In genomic region chr5:125673359-125673950, GRCh38 we compare ENCODE assay signal across 20 cellular contexts.
"Had no signal": no experiment of that assay in that cellular context is flagged by ENCODE, and none has a peak within 500 bp of the region (broad histone marks: within the 10 kb centered on the region; RNA-seq: fewer than 3 reads in every experiment).

No MANE protein-coding gene starts in this region.

- H3K4me3 Mint-ChIP-seq: activated CD4-positive, alpha-beta T cell treated with anti-CD3 and anti-CD28 coated beads for 36 hours; activated naive CD8-positive, alpha-beta T cell; activated T-helper 1 cell treated with anti-CD3 and anti-CD28 coated beads, Interleukin-12 subunit alpha, Interleukin-12 subunit beta, Interleukin-2, Interleukin-4 antibody, amounts not matched to agents 30 ng/mL and 10 ng/mL and 1 ng/mL, durations not matched to agents 14 hours and 24 hours and 36 hours; effector memory CD8-positive, alpha-beta T cell; mesothelial cell of epicardium had no signal

- H3K4me3 ChIP-seq: cardiac muscle cell, lung, right lobe of liver, stomach had no signal

- H3K27me3 Mint-ChIP-seq: activated CD4-positive, alpha-beta T cell treated with anti-CD3 and anti-CD28 coated beads for 36 hours; activated naive CD8-positive, alpha-beta T cell; effector memory CD8-positive, alpha-beta T cell had no signal

- H3K36me3 Mint-ChIP-seq: activated naive CD8-positive, alpha-beta T cell had no signal

- DNase-seq: activated CD4-positive, alpha-beta T cell treated with anti-CD3 and anti-CD28 coated beads for 36 hours; activated CD4-positive, alpha-beta T cell treated with anti-CD3 and anti-CD28 coated beads, Interleukin-2, amount 50 U/mL, for 48 hours; activated gamma-delta T cell treated with Interleukin-2 at 50 U/mL for 16 hours; activated T-cell treated with anti-CD3 and anti-CD28 coated beads for 4 hours; effector memory CD8-positive, alpha-beta T cell; head of caudate nucleus; kidney; right lobe of liver; small intestine; stimulated activated CD4-positive, alpha-beta T cell treated with anti-CD3 and anti-CD28 coated beads, Interleukin-15, amount 100 ng/mL, for 24 hours; stimulated activated CD4-positive, alpha-beta T cell treated with anti-CD3 and anti-CD28 coated beads, Interleukin-2, amount 100 ng/mL, for 48 hours; stomach; T-helper 2 cell; trophoblast cell had no signal

- ATAC-seq: activated CD4-positive, alpha-beta T cell treated with anti-CD3 and anti-CD28 coated beads for 36 hours; effector memory CD8-positive, alpha-beta T cell; left lobe of liver; right lobe of liver had no signal

- H3K4me1 Mint-ChIP-seq: activated CD4-positive, alpha-beta T cell treated with anti-CD3 and anti-CD28 coated beads for 36 hours had no signal

- H3K27ac Mint-ChIP-seq: activated CD4-positive, alpha-beta T cell treated with anti-CD3 and anti-CD28 coated beads for 36 hours; activated naive CD8-positive, alpha-beta T cell; activated T-helper 1 cell treated with anti-CD3 and anti-CD28 coated beads, Interleukin-12 subunit alpha, Interleukin-12 subunit beta, Interleukin-2, Interleukin-4 antibody, amounts not matched to agents 30 ng/mL and 10 ng/mL and 1 ng/mL, durations not matched to agents 14 hours and 24 hours and 36 hours; effector memory CD8-positive, alpha-beta T cell; mesothelial cell of epicardium had no signal
